Comparison of ENCODE assay signal across 32 cellular contexts in genomic region chr16:86229283-86229682, GRCh38.
"Had no signal": no experiment of that assay in that cellular context is flagged by ENCODE, and none has a peak within 500 bp of the region (broad histone marks: within the 10 kb centered on the region; RNA-seq: fewer than 3 reads in every experiment).

No MANE protein-coding gene starts in this region.

- H3K27ac ChIP-seq: adrenal gland, body of pancreas, brain microvascular endothelial cell, breast epithelium, VCaP had no signal

- ATAC-seq: activated CD8-positive, alpha-beta T cell treated with anti-CD3 and anti-CD28 coated beads for 36 hours; activated naive CD4-positive, alpha-beta T cell treated with anti-CD3 and anti-CD28 coated beads, Interleukin-2, amount 50 U/mL, for 72 hours; activated T-cell treated with anti-CD3 and anti-CD28 coated beads, Interleukin-2, amount 50 U/mL, for 4 hours; activated T-cell treated with anti-CD3 and anti-CD28 coated beads, Interleukin-2, amount 50 U/mL, for 72 hours; activated T-helper 17 cell treated with anti-CD3 and anti-CD28 coated beads, Interleukin-2, amount 50 U/mL, for 72 hours; body of pancreas; T-cell; T-helper 17 cell had no signal

- H3K4me1 ChIP-seq: adrenal gland, body of pancreas, breast epithelium had no signal

- H3K4me1 Mint-ChIP-seq: activated B cell treated with CpG ODN at 0.5 μM for 24 hours; activated CD4-positive, alpha-beta T cell treated with anti-CD3 and anti-CD28 coated beads, Interleukin-2, amount 10 ng/mL, durations not matched to agents 24 days and 14 days; activated naive CD8-positive, alpha-beta T cell treated with anti-CD3 and anti-CD28 coated beads for 36 hours; activated T-helper 17 cell treated with anti-CD3 and anti-CD28 coated beads, Interleukin-2, amount 50 U/mL, for 72 hours; T-cell; T-helper 17 cell had no signal

- H3K4me3 Mint-ChIP-seq: activated B cell treated with CpG ODN at 0.5 μM for 24 hours; activated CD4-positive, alpha-beta memory T cell treated with anti-CD3 and anti-CD28 coated beads for 36 hours; activated CD4-positive, alpha-beta T cell treated with anti-CD3 and anti-CD28 coated beads, Interleukin-2, amount 10 ng/mL, durations not matched to agents 24 days and 14 days; activated CD8-positive, alpha-beta T cell treated with anti-CD3 and anti-CD28 coated beads for 36 hours; activated naive CD4-positive, alpha-beta T cell treated with anti-CD3 and anti-CD28 coated beads for 36 hours; activated naive CD8-positive, alpha-beta T cell treated with anti-CD3 and anti-CD28 coated beads for 36 hours; activated T-cell treated with anti-CD3 and anti-CD28 coated beads, Interleukin-2, amount 50 U/mL, for 4 hours; activated T-cell treated with anti-CD3 and anti-CD28 coated beads, Interleukin-2, amount 50 U/mL, for 72 hours; activated T-helper 1 cell treated with anti-CD3 and anti-CD28 coated beads, Interleukin-12 subunit alpha, Interleukin-12 subunit beta, Interleukin-2, Interleukin-4 antibody, amounts not matched to agents 30 ng/mL and 10 ng/mL and 1 ng/mL, durations not matched to agents 14 hours and 24 hours and 36 hours; activated T-helper 17 cell treated with anti-CD3 and anti-CD28 coated beads, Interleukin-2, amount 50 U/mL, for 72 hours; T-cell; T-helper 17 cell had no signal

- H3K9me3 Mint-ChIP-seq: activated B cell treated with CpG ODN at 0.5 μM for 24 hours; activated CD4-positive, alpha-beta memory T cell treated with anti-CD3 and anti-CD28 coated beads for 36 hours; activated CD4-positive, alpha-beta T cell treated with anti-CD3 and anti-CD28 coated beads, Interleukin-2, amount 10 ng/mL, durations not matched to agents 24 days and 14 days; activated CD8-positive, alpha-beta T cell treated with anti-CD3 and anti-CD28 coated beads for 36 hours; activated naive CD4-positive, alpha-beta T cell treated with anti-CD3 and anti-CD28 coated beads for 36 hours; activated naive CD8-positive, alpha-beta T cell treated with anti-CD3 and anti-CD28 coated beads for 36 hours; activated T-cell treated with anti-CD3 and anti-CD28 coated beads, Interleukin-2, amount 50 U/mL, for 72 hours; activated T-helper 17 cell treated with anti-CD3 and anti-CD28 coated beads, Interleukin-2, amount 50 U/mL, for 72 hours; T-cell had no signal

- H3K36me3 Mint-ChIP-seq: activated CD4-positive, alpha-beta memory T cell treated with anti-CD3 and anti-CD28 coated beads for 36 hours; activated naive CD8-positive, alpha-beta T cell treated with anti-CD3 and anti-CD28 coated beads for 36 hours; T-cell had no signal

- H3K27me3 ChIP-seq: body of pancreas had no signal

- H3K9me3 ChIP-seq: adrenal gland, body of pancreas, breast epithelium had no signal

- H3K27ac Mint-ChIP-seq: activated B cell treated with CpG ODN at 0.5 μM for 24 hours; activated CD4-positive, alpha-beta memory T cell treated with anti-CD3 and anti-CD28 coated beads for 36 hours; activated CD4-positive, alpha-beta T cell treated with anti-CD3 and anti-CD28 coated beads, Interleukin-2, amount 10 ng/mL, durations not matched to agents 24 days and 14 days; activated CD8-positive, alpha-beta T cell treated with anti-CD3 and anti-CD28 coated beads for 36 hours; activated naive CD4-positive, alpha-beta T cell treated with anti-CD3 and anti-CD28 coated beads for 36 hours; activated naive CD4-positive, alpha-beta T cell treated with anti-CD3 and anti-CD28 coated beads, Interleukin-2, amount 50 U/mL, for 72 hours; activated naive CD8-positive, alpha-beta T cell treated with anti-CD3 and anti-CD28 coated beads for 36 hours; activated T-cell treated with anti-CD3 and anti-CD28 coated beads, Interleukin-2, amount 50 U/mL, for 72 hours; activated T-helper 1 cell treated with anti-CD3 and anti-CD28 coated beads, Interleukin-12 subunit alpha, Interleukin-12 subunit beta, Interleukin-2, Interleukin-4 antibody, amounts not matched to agents 30 ng/mL and 10 ng/mL and 1 ng/mL, durations not matched to agents 14 hours and 24 hours and 36 hours; activated T-helper 17 cell treated with anti-CD3 and anti-CD28 coated beads, Interleukin-2, amount 50 U/mL, for 72 hours; T-cell; T-helper 17 cell had no signal

- H3K27me3 Mint-ChIP-seq: activated CD4-positive, alpha-beta T cell treated with anti-CD3 and anti-CD28 coated beads, Interleukin-2, amount 10 ng/mL, durations not matched to agents 24 days and 14 days had no signal

- DNase-seq: activated B cell treated with CpG ODN at 0.5 μM for 24 hours; activated CD4-positive, alpha-beta memory T cell treated with anti-CD3 and anti-CD28 coated beads for 36 hours; activated CD4-positive, alpha-beta T cell treated with anti-CD3 and anti-CD28 coated beads for 4 hours; activated CD4-positive, alpha-beta T cell treated with anti-CD3 and anti-CD28 coated beads, Interleukin-2, amount 10 ng/mL, durations not matched to agents 24 days and 14 days; activated CD4-positive, alpha-beta T cell treated with anti-CD3 and anti-CD28 coated beads, Interleukin-2, amount 50 U/mL, for 1 hour; activated CD4-positive, alpha-beta T cell treated with anti-CD3 and anti-CD28 coated beads, Interleukin-2, amount 50 U/mL, for 4 hours; activated CD4-positive, CD25-positive, alpha-beta regulatory T cell treated with anti-CD3 and anti-CD28 coated beads, Interleukin-2, amount 50 U/mL, for 72 hours; activated CD8-positive, alpha-beta memory T cell treated with anti-CD3 and anti-CD28 coated beads, Interleukin-2, amount 50 U/mL, for 4 hours; activated CD8-positive, alpha-beta T cell treated with anti-CD3 and anti-CD28 coated beads for 36 hours; activated effector memory CD4-positive, alpha-beta T cell treated with anti-CD3 and anti-CD28 coated beads, Interleukin-2, amount 50 U/mL, for 16 hours; activated gamma-delta T cell treated with Interleukin-2 at 50 U/mL for 16 hours; activated naive CD4-positive, alpha-beta T cell; activated naive CD4-positive, alpha-beta T cell treated with anti-CD3 and anti-CD28 coated beads for 36 hours; activated naive CD4-positive, alpha-beta T cell treated with anti-CD3 and anti-CD28 coated beads, Interleukin-2, amount 50 U/mL, for 16 hours; activated naive CD8-positive, alpha-beta T cell treated with anti-CD3 and anti-CD28 coated beads for 36 hours; activated T-cell treated with anti-CD3 and anti-CD28 coated beads for 4 hours; activated T-cell treated with anti-CD3 and anti-CD28 coated beads, Interleukin-2, amount 50 U/mL, for 1 hour; activated T-cell treated with anti-CD3 and anti-CD28 coated beads, Interleukin-2, amount 50 U/mL, for 4 hours; activated T-cell treated with anti-CD3 and anti-CD28 coated beads, Interleukin-2, amount 50 U/mL, for 72 hours; amniotic stem cell; brain microvascular endothelial cell; central memory CD4-positive, alpha-beta T cell; T-cell; T-helper 17 cell; T-helper 9 cell had no signal
